ENCODE assay signal across 9 cellular contexts in genomic region chr16:11792404-11793260, GRCh38. TPM values are rescaled to one million over a fixed set of nuclear protein-coding genes. Genes with fewer than 3 reads are reported as not detected.
DNase-seq lines count a peak whose midpoint lies in the region; TF ChIP-seq lines count a peak whose summit lies in the region.
"Had no signal": no experiment of that assay in that cellular context is flagged by ENCODE, and none has a peak within 500 bp of the region (broad histone marks: within the 10 kb centered on the region; RNA-seq: fewer than 3 reads in every experiment).

No MANE protein-coding gene starts in this region.

- H3K9ac ChIP-seq in skeletal muscle tissue (ENCODE audit: low read depth in 1 of 3, low read length in 3 of 3) (peak overlapping the region in 2 of 3 donors; percentile 5 to 41), SK-N-SH (no peak overlapping the region)

- no peak overlapping the region for H3K4me2 ChIP-seq in SK-N-SH

- no peaks in the 10 kb centered on the region for H3K9me3 ChIP-seq in effector memory CD4-positive, alpha-beta T cell (ENCODE audit: control insufficient read depth, low read length)
- H3K9me3 ChIP-seq in skeletal muscle tissue (ENCODE audit: control insufficient read depth in 3 of 3, low read length in 3 of 3) (no peaks in the 10 kb centered on the region), SK-N-SH (no peaks in the 10 kb centered on the region)

- no peaks in the 10 kb centered on the region for H3K27me3 ChIP-seq in effector memory CD4-positive, alpha-beta T cell (replicated peaks; ENCODE audit: control insufficient read depth, insufficient read depth, low read length, poor library complexity, severe bottlenecking)
- H3K27me3 ChIP-seq in skeletal muscle tissue (ENCODE audit: control insufficient read depth in 3 of 3, insufficient read depth in 3 of 3, low read length in 3 of 3) (no peaks in the 10 kb centered on the region), SK-N-SH (ENCODE audit: insufficient read depth) (no peaks in the 10 kb centered on the region)

- no peak for TF ChIP-seq RAD21 in SK-N-SH (IDR thresholded peaks at IDR 0.05; ENCODE audit: low read length)

- H3K4me3 ChIP-seq in effector memory CD4-positive, alpha-beta T cell (ENCODE audit: insufficient read depth, low read depth, low read length, poor library complexity, severe bottlenecking), result no peak overlapping the region
- H3K4me3 ChIP-seq in skeletal muscle tissue (ENCODE audit: low read length in 3 of 3) (no peak overlapping the region), SK-N-SH (ENCODE audit: low read depth in 2 of 2, low read length in 1 of 2) (no peak overlapping the region)

- no peak for TF ChIP-seq CTCF in SK-N-SH (IDR thresholded peaks at IDR 0.05)

- no peak overlapping the region for H2AFZ ChIP-seq in SK-N-SH (ENCODE audit: low read depth)

- peaks cover 12% of the 10 kb centered on the region for H3F3A ChIP-seq in SK-N-SH (replicated peaks; ENCODE audit: insufficient read depth)

- no peaks in the 10 kb centered on the region for H3K9me2 ChIP-seq in SK-N-SH

- H3K36me3 ChIP-seq in effector memory CD4-positive, alpha-beta T cell (ENCODE audit: control insufficient read depth, insufficient read depth, low read length), result no peaks in the 10 kb centered on the region
- H3K36me3 ChIP-seq in skeletal muscle tissue (ENCODE audit: control insufficient read depth in 3 of 3, insufficient read depth in 3 of 3, low read length in 3 of 3), result peaks cover 3 to 4% (median 3%) of the 10 kb centered on the region in 3 donors
- peaks cover 5 to 41% of the 10 kb centered on the region in 2 experiments for H3K36me3 ChIP-seq in SK-N-SH (replicated peaks in 1 of 2; ENCODE audit: control insufficient read depth in 1 of 2, insufficient read depth in 2 of 2, low read length in 1 of 2)

- H3K27ac ChIP-seq in effector memory CD4-positive, alpha-beta T cell (ENCODE audit: insufficient read depth, low read length, poor library complexity, severe bottlenecking), result peak overlapping the region; percentile 23
- H3K27ac ChIP-seq in skeletal muscle tissue (ENCODE audit: low read depth, low read length) (peak overlapping the region; percentile 72), SK-N-SH (ENCODE audit: low read depth in 2 of 2, low read length in 1 of 2) (peak overlapping the region in 1 of 2 experiments; percentile 29; a peak in 1 of 4 replicates)

- intact Hi-C loops in posterior vena cava (cut with DNase I), result no loop called here

- peaks cover 59% of the 10 kb centered on the region for H4K20me1 ChIP-seq in SK-N-SH (ENCODE audit: insufficient read depth)

- peak; percentile 98 for DNase-seq in NCI-H1092 (lab: John Stamatoyannopoulos, UW)
- peak; percentile 93 for DNase-seq in NCI-H510A treated with DMSO at 0.1 percent for 48 hours (lab: John Stamatoyannopoulos, UW)
- DNase-seq in effector memory CD4-positive, alpha-beta T cell, result no peak
- DNase-seq in posterior vena cava (ENCODE audit: low spot score), result no peak
- no peak for DNase-seq in AG08395 (ENCODE audit: low spot score)
- no peak for DNase-seq in SK-N-SH
- DNase-seq: hippocampal formation, IMR-90 had no signal

- peaks cover 91% of the 10 kb centered on the region for H3K79me2 ChIP-seq in SK-N-SH (ENCODE audit: insufficient read depth)

- H3K4me1 ChIP-seq in effector memory CD4-positive, alpha-beta T cell (ENCODE audit: control insufficient read depth, insufficient read depth, low read length, poor library complexity, severe bottlenecking), result peaks cover 22% of the 10 kb centered on the region
- H3K4me1 ChIP-seq in skeletal muscle tissue (ENCODE audit: control insufficient read depth in 3 of 3, insufficient read depth in 3 of 3, low read length in 3 of 3) (peaks cover 36 to 66% (median 54%) of the 10 kb centered on the region in 3 donors), SK-N-SH (ENCODE audit: control insufficient read depth in 1 of 2, insufficient read depth in 2 of 2, low read depth in 1 of 2, low read length in 1 of 2) (peaks cover 23 to 29% of the 10 kb centered on the region in 2 experiments)

- CTCF ChIA-PET in SK-N-SH (lab: Yijun Ruan, JAX), result interaction anchor here (1.7 kb wide), 1 partner anchor 9 kb away, joined by 5 read pairs; no protein-coding TSS in a partner anchor

- TF ChIP-seq EP300 in SK-N-SH (IDR thresholded peaks at IDR 0.05; ENCODE audit: borderline replicate concordance in 1 of 2, low read depth in 1 of 2, low read length in 1 of 2), result no peak

- 85% methylated on average over 7 of the region's 7 CpGs for WGBS in SK-N-SH (ENCODE audit: low lambda C conversion rate)

- POLR2A ChIA-PET in SK-N-SH (lab: Yijun Ruan, JAX), result interaction anchor here (1.5 kb wide), 1 partner anchor 11 kb away, joined by 8 read pairs; no protein-coding TSS in a partner anchor

TF ChIP-seq in SK-N-SH, 30 proteins besides CTCF, POLR2A, EP300 and RAD21:
- TF ChIP-seq FOSL2 (IDR thresholded peaks at IDR 0.05; ENCODE audit: borderline replicate concordance, low read depth) (no peak), YY1 (IDR thresholded peaks at IDR 0.05; ENCODE audit: low read depth) (no peak), TAF1 (IDR thresholded peaks at IDR 0.05; ENCODE audit: borderline replicate concordance, low read depth, low read length) (no peak), CHD2 (IDR thresholded peaks at IDR 0.05; ENCODE audit: low read length, partially characterized antibody) (no peak), RFX5 (IDR thresholded peaks at IDR 0.05; ENCODE audit: low read length) (no peak), NFIC (IDR thresholded peaks at IDR 0.05; ENCODE audit: borderline replicate concordance) (no peak), EZH2phosphoT487 (IDR thresholded peaks at IDR 0.05; ENCODE audit: borderline replicate concordance, low read depth) (no peak), GABPA (IDR thresholded peaks at IDR 0.05; ENCODE audit: low read depth) (no peak), IRF3 (IDR thresholded peaks at IDR 0.05; ENCODE audit: low read depth, low read length) (no peak), USF2 (IDR thresholded peaks at IDR 0.05; ENCODE audit: borderline replicate concordance, low read depth, low read length) (no peak), POLR2AphosphoS5 (IDR thresholded peaks at IDR 0.05; ENCODE audit: low read depth, low read length) (no peak), RCOR1 (IDR thresholded peaks at IDR 0.05; ENCODE audit: low read length) (no peak), SMC3 (IDR thresholded peaks at IDR 0.05; ENCODE audit: low read depth, low read length) (no peak)

RNA-seq across cellular contexts. Expression of gene ZC3H7A, which starts 4.4 kb away (rescaled TPM):
- total RNA-seq in skeletal muscle tissue, result 33.9 TPM
- 10 to 100 TPM; 51.2 to 60.9 TPM for total RNA-seq in posterior vena cava
- polyA plus RNA-seq in SK-N-SH (2012; rRNA removed), result 31.9 and 38.7 TPM in 2 replicates
- 39.8 and 48.0 TPM in 2 replicates for polyA plus RNA-seq in SK-N-SH (2012; cell fraction: cytosol; rRNA removed)
- polyA plus RNA-seq in SK-N-SH (2012; cell fraction: nucleus; rRNA removed), result 71.8 and 77.3 TPM in 2 replicates

RNA-seq across cellular contexts. Expression of gene TXNDC11, which starts 50.0 kb away (rescaled TPM):
- total RNA-seq in skeletal muscle tissue (14.1 TPM), posterior vena cava (10 to 100 TPM; 32.9 to 34.4 TPM)
- 37.0 and 39.6 TPM in 2 replicates for polyA plus RNA-seq in SK-N-SH (2012; rRNA removed)
- polyA plus RNA-seq in SK-N-SH (2012; cell fraction: cytosol; rRNA removed), result 27.5 and 32.6 TPM in 2 replicates
- 39.7 and 55.5 TPM in 2 replicates for polyA plus RNA-seq in SK-N-SH (2012; cell fraction: nucleus; rRNA removed)

RNA-seq across cellular contexts. Expression of gene RSL1D1, which starts 58.7 kb away (rescaled TPM):
- total RNA-seq in skeletal muscle tissue (75.2 TPM), posterior vena cava (10 to 100 TPM; 93.4 to 95.1 TPM)
- 38.0 and 51.8 TPM in 2 replicates for polyA plus RNA-seq in SK-N-SH (2012; rRNA removed)
- 82.3 and 126 TPM in 2 replicates for polyA plus RNA-seq in SK-N-SH (2012; cell fraction: cytosol; rRNA removed)
- 5.7 and 18.1 TPM in 2 replicates for polyA plus RNA-seq in SK-N-SH (2012; cell fraction: nucleus; rRNA removed)

Comparison
In these comparisons a context has a peak if more than half of its experiments do, and no peak if none do; other contexts are left out.
1. DNase-seq: peak in NCI-H1092 (single experiment) and NCI-H510A treated with DMSO at 0.1 percent for 48 hours (single experiment); none in effector memory CD4-positive, alpha-beta T cell (0 of 3), posterior vena cava (single experiment), AG08395 (single experiment) and SK-N-SH (single experiment).